Comparison of ENCODE assay signal across 10 cellular contexts in genomic region chr20:23397961-23398360, GRCh38. TPM values are rescaled to one million over a fixed set of nuclear protein-coding genes. Genes with fewer than 3 reads are reported as not detected.
DNase-seq lines count a peak whose midpoint lies in the region; ATAC-seq and TF ChIP-seq lines count a peak whose summit lies in the region.
"Had no signal": no experiment of that assay in that cellular context is flagged by ENCODE, and none has a peak within 500 bp of the region (broad histone marks: within the 10 kb centered on the region; RNA-seq: fewer than 3 reads in every experiment).

No MANE protein-coding gene starts in this region.

- H3K4ac ChIP-seq in mesenchymal stem cell (ENCODE audit: low read depth in 1 of 2, low read length in 2 of 2), result no peak overlapping the region

- peak overlapping the region; percentile 70 for H3K27ac ChIP-seq in mesenchymal stem cell (ENCODE audit: low read length, poor library complexity, severe bottlenecking)
- no peak overlapping the region for H3K27ac ChIP-seq in stomach

- H3K4me2 ChIP-seq in mesenchymal stem cell (ENCODE audit: low read length, poor library complexity, severe bottlenecking), result no peak overlapping the region

- no peak overlapping the region for H3K4me3 Mint-ChIP-seq in chondrocyte (ENCODE audit: unreplicated experiment)

- H3K9me3 Mint-ChIP-seq in chondrocyte (ENCODE audit: low read depth), result no peaks in the 10 kb centered on the region

- H3K4me3 ChIP-seq in NB4 (ENCODE audit: low read depth, low read length) (no peak overlapping the region), mesenchymal stem cell (ENCODE audit: insufficient read depth in 1 of 2, low read depth in 1 of 2, low read length in 2 of 2) (no peak overlapping the region), stomach (no peak overlapping the region)

- no peak for ATAC-seq in GM19023 (IDR thresholded peaks at IDR 0.05; ENCODE audit: unreplicated experiment)

- H2BK120ac ChIP-seq in mesenchymal stem cell (ENCODE audit: low read depth, low read length), result no peak overlapping the region

- H2BK15ac ChIP-seq in mesenchymal stem cell (ENCODE audit: low read depth, poor library complexity, severe bottlenecking), result no peak overlapping the region

- no peak overlapping the region for H2AFZ ChIP-seq in mesenchymal stem cell (ENCODE audit: low read depth, low read length)

- peak overlapping the region; percentile 96 for H3K27ac Mint-ChIP-seq in chondrocyte (ENCODE audit: unreplicated experiment)

- no peaks in the 10 kb centered on the region for H3K9me3 ChIP-seq in mesenchymal stem cell (ENCODE audit: control insufficient read depth, low read length)
- H3K9me3 ChIP-seq in stomach, result no peaks in the 10 kb centered on the region

- no peaks in the 10 kb centered on the region for H3K27me3 Mint-ChIP-seq in chondrocyte (ENCODE audit: low read depth)

- H3K4me1 ChIP-seq in mesenchymal stem cell (ENCODE audit: control insufficient read depth, insufficient read depth, low read depth, low read length), result peaks cover 5% of the 10 kb centered on the region
- peaks cover 0 to 6% (median 0%) of the 10 kb centered on the region in 4 donors for H3K4me1 ChIP-seq in stomach

- TF ChIP-seq CTCF in NB4 (IDR thresholded peaks at IDR 0.05; ENCODE audit: low read depth, low read length), result no peak
- TF ChIP-seq CTCF in chondrocyte (IDR thresholded peaks at IDR 0.05), result no peak
- TF ChIP-seq CTCF in stomach (IDR thresholded peaks at IDR 0.05), result no peak

- peaks cover 22 to 59% of the 10 kb centered on the region in 2 experiments for H3K36me3 ChIP-seq in mesenchymal stem cell (ENCODE audit: control insufficient read depth in 1 of 2, insufficient read depth in 2 of 2, low read depth in 1 of 2, low read length in 2 of 2)
- H3K36me3 ChIP-seq in stomach, result peaks cover 6 to 53% (median 44%) of the 10 kb centered on the region in 4 donors

- TF ChIP-seq POLR2A in NB4 (IDR thresholded peaks at IDR 0.05; ENCODE audit: extremely low read depth, insufficient read length) (no peak), stomach (IDR thresholded peaks at IDR 0.05) (no peak)

- intact Hi-C loops in stomach (cut with DNase I; ENCODE audit: low total_unique reads), result no loop called here

- H3K23ac ChIP-seq in mesenchymal stem cell (ENCODE audit: low read length in 2 of 2), result no peak overlapping the region

- H3K9ac ChIP-seq in mesenchymal stem cell (ENCODE audit: low read length), result peak overlapping the region; percentile 75

- H3K27me3 ChIP-seq in mesenchymal stem cell (ENCODE audit: control insufficient read depth in 1 of 2, insufficient read depth in 1 of 2, low read length in 2 of 2), result no peaks in the 10 kb centered on the region
- no peaks in the 10 kb centered on the region for H3K27me3 ChIP-seq in stomach

- DNase-seq in EH (ENCODE audit: low read depth) (peak; percentile 60), NB4 (ENCODE audit: low read depth) (peak; percentile 18), chondrocyte (ENCODE audit: low spot score) (no peak), mesenchymal stem cell (peak; percentile 76), NCI-H146 (lab: John Stamatoyannopoulos, UW) (no peak), T-helper 9 cell (no peak), stomach (no peak)

- 59% methylated on average over 2 of the region's 2 CpGs for WGBS in mesenchymal stem cell
- WGBS in stomach, 5 donors, result 71 to 95% (median 83%) methylated on average over 2 of the region's 2 CpGs

- H3K14ac ChIP-seq in mesenchymal stem cell (ENCODE audit: low read length in 2 of 2), result no peak overlapping the region

- H4K91ac ChIP-seq in mesenchymal stem cell (ENCODE audit: low read length), result no peak overlapping the region

- no peak for TF ChIP-seq EP300 in stomach (IDR thresholded peaks at IDR 0.05)

- no peak overlapping the region for H2AK5ac ChIP-seq in mesenchymal stem cell (ENCODE audit: low read length, severe bottlenecking)

- H3K4me1 Mint-ChIP-seq in chondrocyte (ENCODE audit: low read depth), result peaks cover 16% of the 10 kb centered on the region

- no peak overlapping the region for H2BK12ac ChIP-seq in mesenchymal stem cell (ENCODE audit: low read length in 2 of 2)

- H3K18ac ChIP-seq in mesenchymal stem cell (ENCODE audit: low read depth in 1 of 2, low read length in 2 of 2), result no peak overlapping the region

- no peak overlapping the region for H2BK5ac ChIP-seq in mesenchymal stem cell (ENCODE audit: low read depth, low read length, poor library complexity, severe bottlenecking)

- peaks cover 43% of the 10 kb centered on the region for H3K79me1 ChIP-seq in mesenchymal stem cell (replicated peaks; ENCODE audit: low read length, poor library complexity, severe bottlenecking)

- peak overlapping the region; percentile 57 for H4K8ac ChIP-seq in mesenchymal stem cell (ENCODE audit: low read length)

- H3K36me3 Mint-ChIP-seq in chondrocyte (ENCODE audit: low read depth), result peaks cover 15% of the 10 kb centered on the region

RNA-seq across cellular contexts. Expression of gene NAPB, which starts 23.3 kb away (rescaled TPM):
- total RNA-seq in chondrocyte (7.5 to 10.6 TPM (median 8.1 TPM) in 3 replicates), stomach (10 to 100 TPM in 3 of 5 donors, 1 to 10 TPM in 1, under 1 TPM in 1; 0.58 to 33.5 (median 11.3) TPM)
- 4.6 TPM for polyA plus RNA-seq in mesenchymal stem cell (2013, experiment 1 of 2)
- polyA plus RNA-seq in mesenchymal stem cell (2013, experiment 2 of 2), result 4.0 TPM
- polyA plus RNA-seq in stomach, result 1 to 10 TPM; 5.0 to 6.6 (median 5.1) TPM

RNA-seq across cellular contexts. Expression of gene GZF1, which starts 36.0 kb away (rescaled TPM):
- total RNA-seq in chondrocyte, result 10.7 to 14.6 TPM (median 11.4 TPM) in 3 replicates
- 5.8 TPM for polyA plus RNA-seq in mesenchymal stem cell (2013, experiment 1 of 2)
- polyA plus RNA-seq in mesenchymal stem cell (2013, experiment 2 of 2), result 6.2 TPM
- 10 to 100 TPM in 3 of 5 donors, 1 to 10 TPM in 2; 2.9 to 19.7 (median 10.3) TPM for total RNA-seq in stomach
- polyA plus RNA-seq in stomach, result 1 to 10 TPM; 4.4 to 7.6 (median 6.0) TPM

RNA-seq across cellular contexts. Expression of gene CSTL1, which starts 41.5 kb away (rescaled TPM):
- not detected in 3 replicates for total RNA-seq in chondrocyte
- not detected for polyA plus RNA-seq in mesenchymal stem cell (2013, experiment 1 of 2)
- not detected for polyA plus RNA-seq in mesenchymal stem cell (2013, experiment 2 of 2)
- total RNA-seq in stomach, result 10 to 100 TPM in 1 of 5 donors, not detected in 4; 39.4 TPM
- polyA plus RNA-seq in stomach, result not detected
- total RNA-seq: NCI-H460 had no signal
- polyA plus RNA-seq: adipose tissue had no signal

RNA-seq across cellular contexts. Expression of gene NXT1, which starts 47.4 kb away (rescaled TPM):
- 16.9 to 18.2 TPM (median 18.1 TPM) in 3 replicates for total RNA-seq in chondrocyte
- polyA plus RNA-seq in mesenchymal stem cell (2013, experiment 1 of 2), result 17.2 TPM
- 18.1 TPM for polyA plus RNA-seq in mesenchymal stem cell (2013, experiment 2 of 2)
- total RNA-seq in stomach, result 10 to 100 TPM in 1 of 5 donors, 1 to 10 TPM in 4; 2.3 to 17.6 (median 9.0) TPM
- 10 to 100 TPM; 22.1 to 24.8 (median 22.2) TPM for polyA plus RNA-seq in stomach

RNA-seq across cellular contexts. Expression of gene CST11, which starts 54.7 kb away (rescaled TPM):
- total RNA-seq in chondrocyte, result not detected in 3 replicates
- polyA plus RNA-seq in mesenchymal stem cell (2013, experiment 1 of 2), result not detected
- polyA plus RNA-seq in mesenchymal stem cell (2013, experiment 2 of 2), result not detected
- total RNA-seq in stomach, result not detected
- not detected for polyA plus RNA-seq in stomach
- total RNA-seq: NCI-H460 had no signal
- polyA plus RNA-seq: adipose tissue had no signal

Comparison
In these comparisons a context has a peak if more than half of its experiments do, and no peak if none do; other contexts are left out.
1. DNase-seq: peak in EH (single experiment), NB4 (single experiment) and mesenchymal stem cell (single experiment); none in chondrocyte (single experiment), NCI-H146 (single experiment), T-helper 9 cell (single experiment) and stomach (single experiment).